In genomic region chr12:6631549-6631961, GRCh38 we compare ENCODE assay signal across 1 cellular context.
A peak's percentile ranks its signal among the peaks of the same experiment; 100 is the strongest.
TF ChIP-seq lines count a peak whose summit lies in the region.

No MANE protein-coding gene starts in this region.

TF ChIP-seq in HepG2, 621 proteins besides CTCF, POLR2A, EP300 and RAD21 (continued from another document and continues in another):
- TF ChIP-seq AHDC1 (CRISPR knock-in tag; IDR thresholded peaks at IDR 0.05; ENCODE audit: borderline replicate concordance): no peak
- no peak for TF ChIP-seq ZNF414 (CRISPR knock-in tag; IDR thresholded peaks at IDR 0.05)
- 0 out of 2 replicates have a peak, but pooled peaks have one; percentile 48 for TF ChIP-seq KDM5B (CRISPR knock-in tag; IDR thresholded peaks at IDR 0.05; ENCODE audit: borderline replicate concordance)
- no peak for TF ChIP-seq ZHX2 (IDR thresholded peaks at IDR 0.05; ENCODE audit: low read depth)
- TF ChIP-seq ZHX2 (CRISPR knock-in tag; IDR thresholded peaks at IDR 0.05; ENCODE audit: borderline replicate concordance): no peak
- no peak for TF ChIP-seq ZXDC (CRISPR knock-in tag; IDR thresholded peaks at IDR 0.05)
- TF ChIP-seq ZNF687 (CRISPR knock-in tag; IDR thresholded peaks at IDR 0.05): peak; percentile 34; the same call in 1 of the 2 replicates
- no peak for TF ChIP-seq MYNN (CRISPR knock-in tag; IDR thresholded peaks at IDR 0.05; ENCODE audit: low read depth)
- TF ChIP-seq ADNP (CRISPR knock-in tag; IDR thresholded peaks at IDR 0.05): no peak
- TF ChIP-seq KDM1A (CRISPR knock-in tag; IDR thresholded peaks at IDR 0.05): no peak
- TF ChIP-seq NCOA5 (CRISPR knock-in tag; IDR thresholded peaks at IDR 0.05): no peak
- no peak for TF ChIP-seq SOX6 (IDR thresholded peaks at IDR 0.05)
- TF ChIP-seq SOX6 (CRISPR knock-in tag; IDR thresholded peaks at IDR 0.05): 0 out of 2 replicates have a peak, but pooled peaks have one; percentile 18
- no peak for TF ChIP-seq SAP130 (CRISPR knock-in tag; IDR thresholded peaks at IDR 0.05; ENCODE audit: low read depth)
- TF ChIP-seq ZBTB44 (CRISPR knock-in tag; IDR thresholded peaks at IDR 0.05): no peak
- no peak for TF ChIP-seq YEATS4 (CRISPR knock-in tag; IDR thresholded peaks at IDR 0.05; ENCODE audit: borderline replicate concordance)
- TF ChIP-seq ZNF577 (CRISPR knock-in tag; IDR thresholded peaks at IDR 0.05; ENCODE audit: borderline replicate concordance, low read depth): no peak
- TF ChIP-seq DRAP1 (CRISPR knock-in tag; IDR thresholded peaks at IDR 0.05): 0 out of 2 replicates have a peak, but pooled peaks have one; percentile 23
- no peak for TF ChIP-seq NBN (conservative IDR thresholded peaks at IDR 0.05)
- TF ChIP-seq ZNF503 (CRISPR knock-in tag; IDR thresholded peaks at IDR 0.05): no peak
- no peak for TF ChIP-seq SATB2 (CRISPR knock-in tag; IDR thresholded peaks at IDR 0.05)
- no peak for TF ChIP-seq FOXA1 (IDR thresholded peaks at IDR 0.05)
- peak; percentile 29; the same call in 1 of the 2 replicates for TF ChIP-seq FOXA1 (CRISPR knock-in tag; IDR thresholded peaks at IDR 0.05)
- no peak for TF ChIP-seq ZFP1 (CRISPR knock-in tag; IDR thresholded peaks at IDR 0.05)
- TF ChIP-seq MZF1 (CRISPR knock-in tag; IDR thresholded peaks at IDR 0.05; ENCODE audit: borderline replicate concordance): no peak
- TF ChIP-seq ZNF614 (CRISPR knock-in tag; IDR thresholded peaks at IDR 0.05; ENCODE audit: borderline replicate concordance): no peak
